ENCODE assay signal across 24 cellular contexts in genomic region chr12:13387074-13387473, GRCh38.
DNase-seq lines count a peak whose midpoint lies in the region; ATAC-seq, FAIRE-seq and TF ChIP-seq lines count a peak whose summit lies in the region.
"Had no signal": no experiment of that assay in that cellular context is flagged by ENCODE, and none has a peak within 500 bp of the region (broad histone marks: within the 10 kb centered on the region; RNA-seq: fewer than 3 reads in every experiment).

No MANE protein-coding gene starts in this region.

- POLR2A ChIA-PET in PC-9 (lab: Charles Lee; ENCODE audit: unreplicated experiment) (interaction anchor here (0.6 kb wide), 1 partner anchor 40 kb away, joined by 3 read pairs; no protein-coding TSS in a partner anchor), WTC11 (lab: Charles Lee) (no interaction called here)

- H3K9ac ChIP-seq in keratinocyte (ENCODE audit: control insufficient read depth, extremely low read depth, insufficient read depth, low read length): no peak overlapping the region

- H2AFZ ChIP-seq in PC-9 (0 out of 2 replicates have a peak overlapping the region, but pooled peaks have one; percentile 41), keratinocyte (ENCODE audit: control insufficient read depth, low read length) (no peak overlapping the region)

- DNase-seq in Calu3 (no peak), PC-9 (peak in 1 of 2 experiments; percentile 57), keratinocyte (ENCODE audit: low read depth, low spot score) (no peak), small intestine (peak; percentile 69), WTC11 (ENCODE audit: low spot score) (no peak), NCI-H146 treated with DMSO at 0.1 percent for 48 hours (lab: John Stamatoyannopoulos, UW; ENCODE audit: unreplicated experiment) (no peak)
- DNase-seq in activated CD4-positive, CD25-positive, alpha-beta regulatory T cell (lab: John Stamatoyannopoulos, UW): no peak
- DNase-seq: CD4-positive, alpha-beta T cell; DMS 273 treated with DMSO at 0.1 percent for 48 hours; GOT3; HCEC 1CT; KBM-7; NCI-H1092 treated with DMSO at 0.1 percent for 48 hours; NCI-H146; NCI-H2029 treated with DMSO at 0.1 percent for 48 hours; NCI-H226; NCI-H510A treated with DMSO at 0.1 percent for 48 hours; NCI-H82; SJCRH30 had no signal

- CTCF ChIA-PET in Calu3 (lab: Charles Lee): interaction anchor here (0.6 to 1.1 kb wide), 6 partner anchors 10 to 1829 kb away, joined by 3 to 5 read pairs (median 4); no protein-coding TSS in a partner anchor
- CTCF ChIA-PET in PC-9 (lab: Charles Lee): no interaction called here
- CTCF ChIA-PET in WTC11 (lab: Charles Lee): no interaction called here

- H3K27me3 Mint-ChIP-seq in Calu3 (ENCODE audit: unreplicated experiment): no peaks in the 10 kb centered on the region
- no peaks in the 10 kb centered on the region; the same call in none of the 2 replicates for H3K27me3 Mint-ChIP-seq in WTC11 (ENCODE audit: low read depth)

- H3K27me3 ChIP-seq in PC-9 (ENCODE audit: insufficient read depth, low read depth) (no peaks in the 10 kb centered on the region), keratinocyte (ENCODE audit: control insufficient read depth, extremely low read depth, insufficient read depth, low read length) (no peaks in the 10 kb centered on the region), small intestine (ENCODE audit: control insufficient read depth in 2 of 2, insufficient read depth in 2 of 2, low read length in 2 of 2) (no peaks in the 10 kb centered on the region)
- H3K27me3 ChIP-seq: SJCRH30 had no signal

- H3K9me3 ChIP-seq in PC-9 (ENCODE audit: insufficient read depth, low read depth): 0 out of 2 replicates have a peak, but pooled peaks cover 3% of the 10 kb centered on the region
- no peaks in the 10 kb centered on the region for H3K9me3 ChIP-seq in keratinocyte (ENCODE audit: control insufficient read depth, low read depth, low read length)
- H3K9me3 ChIP-seq in small intestine (ENCODE audit: control insufficient read depth, low read depth): no peaks in the 10 kb centered on the region
- H3K9me3 ChIP-seq: SJCRH30 had no signal

- peaks cover 4% of the 10 kb centered on the region for H3K36me3 Mint-ChIP-seq in Calu3 (ENCODE audit: insufficient read depth, unreplicated experiment)
- no peaks in the 10 kb centered on the region for H3K36me3 Mint-ChIP-seq in WTC11

- H3K4me1 ChIP-seq in PC-9 (replicated peaks; ENCODE audit: insufficient read depth) (peaks cover 79% of the 10 kb centered on the region), keratinocyte (ENCODE audit: control insufficient read depth, extremely low read depth, insufficient read depth, low read length) (peaks cover 17% of the 10 kb centered on the region), small intestine (ENCODE audit: control insufficient read depth in 2 of 2, insufficient read depth in 1 of 2, low read depth in 1 of 2, low read length in 1 of 2) (peaks cover 3 to 9% of the 10 kb centered on the region in 2 donors)

- H3K4me3 ChIP-seq in PC-9 (peak overlapping the region; percentile 3; the same call in 1 of the 2 replicates), keratinocyte (ENCODE audit: control insufficient read depth in 2 of 3, extremely low read depth in 1 of 3, insufficient read depth in 2 of 3, low read depth in 1 of 3, low read length in 3 of 3) (no peak overlapping the region), small intestine (ENCODE audit: low read depth in 1 of 2, low read length in 2 of 2) (no peak overlapping the region)
- H3K4me3 ChIP-seq: SJCRH30 had no signal

- peaks cover 45% of the 10 kb centered on the region for H3F3A ChIP-seq in PC-9 (ENCODE audit: insufficient read depth, low read depth)

- dilution Hi-C loops in keratinocyte (cut with MboI; ENCODE audit: extremely low pct_ligation_motif_present, low sequenced_read_pairs): no loop called here

- no peaks in the 10 kb centered on the region for H3K9me2 ChIP-seq in PC-9 (ENCODE audit: insufficient read depth)

- H3K9me3 Mint-ChIP-seq in Calu3 (ENCODE audit: low read depth, unreplicated experiment) (peaks cover 4% of the 10 kb centered on the region), WTC11 (peaks cover 4% of the 10 kb centered on the region; the same call in 1 of the 2 replicates)
- H3K9me3 Mint-ChIP-seq: CD4-positive, alpha-beta T cell had no signal

- H3K36me3 ChIP-seq in PC-9 (ENCODE audit: low read depth): no peaks in the 10 kb centered on the region; the same call in 1 of the 2 replicates
- no peaks in the 10 kb centered on the region for H3K36me3 ChIP-seq in keratinocyte (ENCODE audit: control insufficient read depth in 2 of 2, extremely low read depth in 1 of 2, insufficient read depth in 2 of 2, low read length in 2 of 2)
- H3K36me3 ChIP-seq in small intestine (ENCODE audit: control insufficient read depth in 2 of 2, insufficient read depth in 2 of 2, low read length in 2 of 2): no peaks in the 10 kb centered on the region
- H3K36me3 ChIP-seq: SJCRH30 had no signal

- peak overlapping the region; percentile 88 for H3K27ac Mint-ChIP-seq in Calu3 (ENCODE audit: unreplicated experiment)
- no peak overlapping the region for H3K27ac Mint-ChIP-seq in WTC11
- H3K27ac Mint-ChIP-seq: B cell; CD4-positive, alpha-beta T cell had no signal

- H3K9me1 ChIP-seq in keratinocyte (ENCODE audit: control insufficient read depth, extremely low read depth, insufficient read depth, low read length): no peaks in the 10 kb centered on the region

- peaks cover 72% of the 10 kb centered on the region for H3K4me1 Mint-ChIP-seq in Calu3 (ENCODE audit: low read depth, unreplicated experiment)
- H3K4me1 Mint-ChIP-seq in WTC11: peaks cover 27% of the 10 kb centered on the region
- H3K4me1 Mint-ChIP-seq: B cell had no signal

- intact Hi-C loops in Calu3 (cut with micrococcal nuclease; ENCODE audit: unreplicated experiment): no loop called here
- intact Hi-C loops in PC-9 (cut with micrococcal nuclease; ENCODE audit: unreplicated experiment): no loop called here

- no peak for ATAC-seq in WTC11
- ATAC-seq in GM19035 (IDR thresholded peaks at IDR 0.05; ENCODE audit: unreplicated experiment): no peak

- H4K20me1 ChIP-seq in PC-9 (ENCODE audit: insufficient read depth) (no peaks in the 10 kb centered on the region), keratinocyte (ENCODE audit: control insufficient read depth, extremely low read depth, insufficient read depth, low read length) (no peaks in the 10 kb centered on the region)

- peak overlapping the region; percentile 67 for H3K4me2 ChIP-seq in PC-9
- H3K4me2 ChIP-seq in keratinocyte (ENCODE audit: control insufficient read depth, extremely low read depth, insufficient read depth, low read depth, low read length): peak overlapping the region; percentile 41

- no peaks in the 10 kb centered on the region for H3K79me2 ChIP-seq in PC-9 (ENCODE audit: low read depth)
- H3K79me2 ChIP-seq in keratinocyte (ENCODE audit: control insufficient read depth, insufficient read depth, low read length): no peaks in the 10 kb centered on the region

- H3K4me3 Mint-ChIP-seq in Calu3 (ENCODE audit: low read depth, unreplicated experiment): peak overlapping the region; percentile 39
- no peak overlapping the region for H3K4me3 Mint-ChIP-seq in WTC11
- H3K4me3 Mint-ChIP-seq: B cell; CD4-positive, alpha-beta T cell had no signal

- TSS peak; percentile 52 for BruUV-seq in Calu3 (replicated peaks; lab: Mats Ljungman, UMichigan)
- BruUV-seq in PC-9 (replicated peaks; lab: Mats Ljungman, UMichigan): TSS peak; percentile 43

- H3K27ac ChIP-seq in PC-9 (peak overlapping the region; percentile 86), keratinocyte (ENCODE audit: control insufficient read depth, insufficient read depth, low read length) (no peak overlapping the region), small intestine (ENCODE audit: low read depth in 1 of 2, low read length in 1 of 2) (peak overlapping the region in 1 of 2 donors; percentile 71)
- H3K27ac ChIP-seq: HL-60, SJCRH30 had no signal

- TF ChIP-seq CTCF in Calu3 (IDR thresholded peaks at IDR 0.05; ENCODE audit: unreplicated experiment) (no peak), PC-9 (conservative IDR thresholded peaks at IDR 0.05) (no peak), keratinocyte (optimal IDR thresholded peaks at IDR 0.05 in 1 of 3, IDR thresholded peaks at IDR 0.05 in 1 of 3, conservative IDR thresholded peaks at IDR 0.05 in 1 of 3; ENCODE audit: extremely low read depth in 1 of 3, insufficient read depth in 2 of 3, low read length in 3 of 3) (no peak), WTC11 (IDR thresholded peaks at IDR 0.05) (no peak)

- WGBS in small intestine, 3 donors: 14 to 54% (median 32%) methylated on average over 6 of the region's 6 CpGs

- FAIRE-seq in keratinocyte (lab: Jason Lieb, UNC) (no peak), small intestine (lab: Jason Lieb, UNC) (peak; percentile 30)
- FAIRE-seq: A204.1, RCC 7860 had no signal

TF ChIP-seq in WTC11, 78 proteins besides CTCF, POLR2A, EP300 and RAD21:
- no peak for TF ChIP-seq IRF1 (CRISPR knock-in tag; IDR thresholded peaks at IDR 0.05)
